Comparison of ENCODE assay signal across 10 cellular contexts in genomic region chr14:75979641-75980422, GRCh38. TPM values are rescaled to one million over a fixed set of nuclear protein-coding genes. Genes with fewer than 3 reads are reported as not detected.
DNase-seq lines count a peak whose midpoint lies in the region; ATAC-seq, FAIRE-seq and TF ChIP-seq lines count a peak whose summit lies in the region.
"Had no signal": no experiment of that assay in that cellular context is flagged by ENCODE, and none has a peak within 500 bp of the region (broad histone marks: within the 10 kb centered on the region; RNA-seq: fewer than 3 reads in every experiment).

No MANE protein-coding gene starts in this region.

- ATAC-seq in A549 (no peak), PC-3 (no peak), gastroesophageal sphincter (no peak), pancreas (no peak), HG03521 (IDR thresholded peaks at IDR 0.05; ENCODE audit: unreplicated experiment) (no peak), GM19455 (IDR thresholded peaks at IDR 0.05; ENCODE audit: unreplicated experiment) (no peak)

- H3K9ac ChIP-seq in PC-3 (ENCODE audit: low read length): 0 out of 2 replicates have a peak overlapping the region, but pooled peaks have one; percentile 3

- no peaks in the 10 kb centered on the region for H3K36me3 ChIP-seq in PC-3 (ENCODE audit: low read depth, low read length)
- H3K36me3 ChIP-seq in gastroesophageal sphincter: no peaks in the 10 kb centered on the region
- H3K36me3 ChIP-seq in pancreas: no peaks in the 10 kb centered on the region

- H3K79me2 ChIP-seq in PC-3 (ENCODE audit: low read length): peaks cover 17% of the 10 kb centered on the region; the same call in 1 of the 2 replicates

- intact Hi-C loops in PC-3 (cut with micrococcal nuclease): loop anchor here (1.0 kb wide), 1 partner anchor 74 kb away; no protein-coding TSS in a partner anchor
- intact Hi-C loops in pancreas (cut with DNase I): loop anchor here in 2 of 3 donors (5.0 kb wide), 2 partner anchors 73 to 273 kb away; no protein-coding TSS in a partner anchor

- no TSS peak for BruUV-seq in PC-3 (replicated peaks; lab: Mats Ljungman, UMichigan)

- H3K9me2 ChIP-seq in PC-3 (replicated peaks; ENCODE audit: low read length): no peaks in the 10 kb centered on the region

- no peak for TF ChIP-seq POLR2A in A549 (IDR thresholded peaks at IDR 0.05; ENCODE audit: low read length)
- TF ChIP-seq POLR2A in gastroesophageal sphincter (IDR thresholded peaks at IDR 0.05): no peak

- H3K27me3 ChIP-seq in PC-3 (ENCODE audit: low read length): no peaks in the 10 kb centered on the region
- no peaks in the 10 kb centered on the region for H3K27me3 ChIP-seq in gastroesophageal sphincter
- H3K27me3 ChIP-seq in pancreas: no peaks in the 10 kb centered on the region

- peaks cover 22% of the 10 kb centered on the region; the same call in 2 of the 3 replicates for H3K4me1 ChIP-seq in A549
- H3K4me1 ChIP-seq in PC-3 (ENCODE audit: insufficient read depth, low read length): peaks cover 33% of the 10 kb centered on the region
- H3K4me1 ChIP-seq in gastroesophageal sphincter: peaks cover 0 to 67% (median 19%) of the 10 kb centered on the region in 3 donors
- peaks cover 9 to 33% (median 25%) of the 10 kb centered on the region in 3 donors for H3K4me1 ChIP-seq in pancreas

- CTCF ChIA-PET in A549 (lab: Yijun Ruan, JAX): interaction anchor here (0.7 to 14.3 kb wide), 23 partner anchors 10 to 407 kb away, joined by 3 to 448 read pairs (median 5); partner anchors contain the start of gene FLVCR2
- CTCF ChIA-PET in PC-3 (lab: Charles Lee): interaction anchor here (1.1 to 3.1 kb wide), 6 partner anchors 73 to 271 kb away, joined by 3 to 26 read pairs (median 10); no protein-coding TSS in a partner anchor

- TF ChIP-seq EP300 in A549 (IDR thresholded peaks at IDR 0.05) (no peak), gastroesophageal sphincter (IDR thresholded peaks at IDR 0.05) (no peak)

- no peaks in the 10 kb centered on the region for H3F3A ChIP-seq in PC-3 (ENCODE audit: low read length, unreplicated experiment)

- no peaks in the 10 kb centered on the region for H3K9me3 ChIP-seq in A549
- H3K9me3 ChIP-seq in PC-3 (ENCODE audit: low read length): no peaks in the 10 kb centered on the region
- H3K9me3 ChIP-seq in gastroesophageal sphincter: no peaks in the 10 kb centered on the region
- no peaks in the 10 kb centered on the region for H3K9me3 ChIP-seq in pancreas

- TF ChIP-seq CTCF in A549 (IDR thresholded peaks at IDR 0.05) (no peak), PC-3 (conservative IDR thresholded peaks at IDR 0.05; ENCODE audit: low read depth, low read length) (no peak), gastroesophageal sphincter (IDR thresholded peaks at IDR 0.05) (peak in 1 of 4 experiments; percentile 1), pancreas (IDR thresholded peaks at IDR 0.05) (no peak)

- WGBS in A549 (ENCODE audit: missing lambda C conversion rate): 76% methylated on average over 26 of the region's 27 CpGs
- 14 to 18% methylated on average over 4 to 8 of the region's 27 CpGs for WGBS in gastroesophageal sphincter (ENCODE audit: low coverage in 1 of 2), 2 donors
- 46 to 51% methylated on average over 27 of the region's 27 CpGs for WGBS in pancreas, 2 donors

- DNase-seq in A549 (ENCODE audit: low read depth in 1 of 2, low spot score in 1 of 2): no peak
- no peak for DNase-seq in PC-3
- peak in 3 of 6 donors; percentile 27 to 36 (median 30) for DNase-seq in pancreas
- DNase-seq in stimulated activated CD4-positive, alpha-beta T cell treated with anti-CD3 and anti-CD28 coated beads, Interleukin-1b, Interleukin-23, amount 100 ng/mL, for 48 hours: no peak
- DNase-seq in kidney glomerular epithelial cell (lab: John Stamatoyannopoulos, UW): no peak
- DNase-seq: activated naive CD8-positive, alpha-beta T cell treated with anti-CD3 and anti-CD28 coated beads, Interleukin-2, amount 10 ng/mL, durations not matched to agents 7 days and 5 days; NCI-H1417 treated with DMSO at 0.1 percent for 48 hours had no signal

- H3K4me3 ChIP-seq in A549: no peak overlapping the region
- peak overlapping the region; percentile 96; the same call in 1 of the 2 replicates for H3K4me3 ChIP-seq in PC-3 (ENCODE audit: low read length)
- peak overlapping the region; percentile 2 to 76 for H3K4me3 ChIP-seq in gastroesophageal sphincter
- H3K4me3 ChIP-seq in pancreas: peak overlapping the region in 3 of 4 donors; percentile 58 to 80 (median 69)

- no peak for TF ChIP-seq RAD21 in A549 (conservative IDR thresholded peaks at IDR 0.05 in 1 of 2, IDR thresholded peaks at IDR 0.05 in 1 of 2)

- no peaks in the 10 kb centered on the region for H4K20me1 ChIP-seq in PC-3 (ENCODE audit: low read length)

- POLR2A ChIA-PET in A549 (lab: Yijun Ruan, JAX): interaction anchor here (0.6 kb wide), 1 partner anchor 271 kb away, joined by 3 read pairs; no protein-coding TSS in a partner anchor
- POLR2A ChIA-PET in PC-3 (lab: Charles Lee; ENCODE audit: unreplicated experiment): no interaction called here

- H3K27ac ChIP-seq in A549 (no peak overlapping the region), PC-3 (ENCODE audit: low read length) (no peak overlapping the region), gastroesophageal sphincter (peak overlapping the region; percentile 15 to 98 (median 95)), pancreas (peak overlapping the region in 3 of 4 donors; percentile 5 to 99 (median 97))

- H2AFZ ChIP-seq in PC-3 (ENCODE audit: low read length): no peak overlapping the region

- FAIRE-seq in A549 (lab: Jason Lieb, UNC) (no peak), pancreas (lab: Jason Lieb, UNC) (no peak)

- no peak overlapping the region for H3K4me2 ChIP-seq in A549
- H3K4me2 ChIP-seq in PC-3 (ENCODE audit: low read length): peak overlapping the region; percentile 99

TF ChIP-seq in A549, 52 proteins besides CTCF, POLR2A, EP300 and RAD21:
- TF ChIP-seq PHF8 (IDR thresholded peaks at IDR 0.05; ENCODE audit: borderline replicate concordance, low read depth): no peak
- TF ChIP-seq CHD4 (IDR thresholded peaks at IDR 0.05; ENCODE audit: borderline replicate concordance): no peak
- no peak for TF ChIP-seq NFE2L2 (conservative IDR thresholded peaks at IDR 0.05; ENCODE audit: low read length)
- TF ChIP-seq, protein P1, sequence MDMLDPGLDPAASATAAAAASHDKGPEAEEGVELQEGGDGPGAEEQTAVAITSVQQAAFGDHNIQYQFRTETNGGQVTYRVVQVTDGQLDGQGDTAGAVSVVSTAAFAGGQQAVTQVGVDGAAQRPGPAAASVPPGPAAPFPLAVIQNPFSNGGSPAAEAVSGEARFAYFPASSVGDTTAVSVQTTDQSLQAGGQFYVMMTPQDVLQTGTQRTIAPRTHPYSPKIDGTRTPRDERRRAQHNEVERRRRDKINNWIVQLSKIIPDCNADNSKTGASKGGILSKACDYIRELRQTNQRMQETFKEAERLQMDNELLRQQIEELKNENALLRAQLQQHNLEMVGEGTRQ (IDR thresholded peaks at IDR 0.05): peak; percentile 34; the same call in 1 of the 2 replicates
- no peak for TF ChIP-seq PBX3 (IDR thresholded peaks at IDR 0.05)
- TF ChIP-seq, protein P2, sequence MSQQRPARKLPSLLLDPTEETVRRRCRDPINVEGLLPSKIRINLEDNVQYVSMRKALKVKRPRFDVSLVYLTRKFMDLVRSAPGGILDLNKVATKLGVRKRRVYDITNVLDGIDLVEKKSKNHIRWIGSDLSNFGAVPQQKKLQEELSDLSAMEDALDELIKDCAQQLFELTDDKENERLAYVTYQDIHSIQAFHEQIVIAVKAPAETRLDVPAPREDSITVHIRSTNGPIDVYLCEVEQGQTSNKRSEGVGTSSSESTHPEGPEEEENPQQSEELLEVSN (IDR thresholded peaks at IDR 0.05; ENCODE audit: borderline replicate concordance, low read depth): no peak
TF ChIP-seq in A549: peak in this region for 1.

RNA-seq across cellular contexts. Expression of gene TGFB3, which starts 2.0 kb away (rescaled TPM):
- polyA plus RNA-seq in A549 (2011; rRNA removed) (0.85 and 2.0 TPM in 2 replicates), A549 (2017; fragmentation: RNase III; extraction: RNeasy Plus Mini Kit Qiagen cat#74134 plus additional on column Dnase treatment) (1.3 to 1.5 TPM (median 1.3 TPM) in 3 replicates), pancreas (10 to 100 TPM; 22.3 to 25.7 TPM)
- polyA plus RNA-seq in A549 (2012; cell fraction: cytosol; rRNA removed): 1.1 and 1.8 TPM in 2 replicates
- polyA plus RNA-seq in A549 (2012; cell fraction: nucleus; rRNA removed): 2.7 and 3.6 TPM in 2 replicates
- polyA minus RNA-seq in A549 (2011; rRNA and poly(A)+ RNA removed): 0.62 and 1.5 TPM in 2 replicates
- total RNA-seq in PC-3 (2014; rRNA removed) (10.2 and 15.5 TPM in 2 replicates), gastroesophageal sphincter (10 to 100 TPM; 24.1 to 38.3 (median 27.6) TPM), pancreas (10 to 100 TPM; 11.6 to 57.2 (median 42.2) TPM)

RNA-seq across cellular contexts. Expression of gene IFT43, which starts 5.7 kb away (rescaled TPM):
- polyA plus RNA-seq in A549 (2011; rRNA removed) (44.8 and 49.4 TPM in 2 replicates), A549 (2017; fragmentation: RNase III; extraction: RNeasy Plus Mini Kit Qiagen cat#74134 plus additional on column Dnase treatment) (46.4 to 49.0 TPM (median 46.6 TPM) in 3 replicates), pancreas (10 to 100 TPM; 43.2 to 46.3 TPM)
- 42.7 and 49.2 TPM in 2 replicates for polyA plus RNA-seq in A549 (2012; cell fraction: cytosol; rRNA removed)
- 32.1 and 44.3 TPM in 2 replicates for polyA plus RNA-seq in A549 (2012; cell fraction: nucleus; rRNA removed)
- 17.7 and 29.7 TPM in 2 replicates for polyA minus RNA-seq in A549 (2011; rRNA and poly(A)+ RNA removed)
- total RNA-seq in PC-3 (2014; rRNA removed) (23.7 and 41.3 TPM in 2 replicates), gastroesophageal sphincter (10 to 100 TPM; 39.7 to 51.6 (median 43.6) TPM), pancreas (10 to 100 TPM; 11.4 to 19.3 (median 14.2) TPM)

Comparison
In these comparisons a context has a peak if more than half of its experiments do, and no peak if none do; other contexts are left out.
1. H3K27ac ChIP-seq: peak in gastroesophageal sphincter (4 of 4) and pancreas (3 of 4); none in A549 (0 of 2) and PC-3 (single experiment).